15 cellular contexts compared by ENCODE assay signal in the genomic region with DNA sequence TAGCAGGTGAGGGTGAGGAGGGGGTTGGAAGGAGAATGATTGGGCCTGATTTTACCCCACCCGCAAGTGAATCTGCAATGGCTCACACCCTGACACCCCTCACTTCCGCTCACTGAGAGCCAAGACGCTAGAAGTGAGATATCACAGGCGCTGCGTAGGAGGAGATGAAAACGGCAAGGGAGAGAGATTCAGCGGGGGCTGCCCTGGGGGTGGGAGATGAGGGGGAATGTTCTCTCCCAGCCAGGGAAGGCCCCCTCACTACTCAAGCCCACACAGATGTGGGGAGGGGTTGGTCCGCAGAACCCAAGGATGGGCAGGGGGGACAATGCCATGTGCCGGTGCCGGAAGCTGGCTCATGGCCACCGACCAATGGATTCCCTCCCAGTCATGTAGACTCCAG. TPM values are rescaled to one million over a fixed set of nuclear protein-coding genes. Genes with fewer than 3 reads are reported as not detected.
DNase-seq lines count a peak whose midpoint lies in the region; ATAC-seq, FAIRE-seq and TF ChIP-seq lines count a peak whose summit lies in the region.
"Had no signal": no experiment of that assay in that cellular context is flagged by ENCODE, and none has a peak within 500 bp of the region (broad histone marks: within the 10 kb centered on the region; RNA-seq: fewer than 3 reads in every experiment).

No MANE protein-coding gene starts in this region.

- WGBS in GM23248 (ENCODE audit: low coverage in 1 of 2, low lambda C conversion rate in 2 of 2, missing lambda C conversion rate in 2 of 2), 2 experiments, result 47 to 49% methylated on average over 11 of the region's 11 CpGs
- 92% methylated on average over 11 of the region's 11 CpGs; no CpG with 5 or more reads in 1 of the 2 experiments for WGBS in H1 (ENCODE audit: extremely low coverage in 1 of 2, insufficient coverage in 1 of 2, insufficient read length in 1 of 2, insufficient replicate concordance in 2 of 2, low coverage in 1 of 2, low lambda C conversion rate in 2 of 2, missing lambda C conversion rate in 1 of 2), 2 experiments
- WGBS in sigmoid colon, 2 donors, result 79 to 91% methylated on average over 11 of the region's 11 CpGs
- WGBS in prostate gland, result 87% methylated on average over 11 of the region's 11 CpGs

- H3K27ac ChIP-seq in GM23248 (no peak overlapping the region), H1 (ENCODE audit: low read depth, low read length) (no peak overlapping the region), sigmoid colon (peak overlapping the region in 1 of 4 donors; percentile 33), prostate gland (no peak overlapping the region)
- H3K27ac ChIP-seq: cardiac muscle cell, foreskin keratinocyte, HL-60 had no signal

- H2BK5ac ChIP-seq in H1 (ENCODE audit: low read depth, low read length), result no peak overlapping the region

- TF ChIP-seq EP300 in H1 (IDR thresholded peaks at IDR 0.05; ENCODE audit: borderline replicate concordance in 1 of 2, low read depth in 2 of 2, low read length in 2 of 2), result no peak
- no peak for TF ChIP-seq EP300 in sigmoid colon (IDR thresholded peaks at IDR 0.05)

- no peak overlapping the region for H4K91ac ChIP-seq in H1 (replicated peaks; ENCODE audit: insufficient read length, low read length)

- H3K36me3 Mint-ChIP-seq in activated CD8-positive, alpha-beta T cell treated with anti-CD3 and anti-CD28 coated beads, Interleukin-2, amount 10 ng/mL, durations not matched to agents 7 days and 5 days (ENCODE audit: low read depth), result peaks cover 7% of the 10 kb centered on the region
- H3K36me3 Mint-ChIP-seq: CD14-positive monocyte had no signal

- H3K4ac ChIP-seq in H1 (replicated peaks; ENCODE audit: insufficient read length, low read depth, low read length), result no peak overlapping the region

- peak; percentile 37 for ATAC-seq in activated CD8-positive, alpha-beta T cell treated with anti-CD3 and anti-CD28 coated beads, Interleukin-2, amount 10 ng/mL, durations not matched to agents 7 days and 5 days
- ATAC-seq in HG03175 (IDR thresholded peaks at IDR 0.05; ENCODE audit: unreplicated experiment), result no peak

- H3K79me1 ChIP-seq in H1 (ENCODE audit: low read depth, low read length), result no peaks in the 10 kb centered on the region

- no peak overlapping the region for H2BK120ac ChIP-seq in H1 (replicated peaks; ENCODE audit: low read depth, low read length)

- CTCF ChIA-PET in activated CD8-positive, alpha-beta T cell treated with anti-CD3 and anti-CD28 coated beads, Interleukin-2, amount 10 ng/mL, durations not matched to agents 7 days and 5 days (lab: Charles Lee), result interaction anchor here (0.8 to 4.4 kb wide), 11 partner anchors 9 to 527 kb away, joined by 3 to 53 read pairs (median 4); a partner anchor contains a TSS
- CTCF ChIA-PET in H1 (lab: Charles Lee; ENCODE audit: partially characterized antibody), result interaction anchor here (0.8 to 5.6 kb wide), 8 partner anchors 15 to 343 kb away, joined by 3 to 64 read pairs (median 4); no protein-coding TSS in a partner anchor
- CTCF ChIA-PET in HEK293T (lab: Yijun Ruan, JAX), result interaction anchor here (0.6 to 1.6 kb wide), 3 partner anchors 34 to 347 kb away, joined by 3 to 7 read pairs (median 3); no protein-coding TSS in a partner anchor

- TF ChIP-seq CTCF in H1 (IDR thresholded peaks at IDR 0.05; ENCODE audit: control extremely low read depth in 1 of 3, insufficient read depth in 1 of 3, low read depth in 1 of 3, low read length in 3 of 3), result no peak
- TF ChIP-seq CTCF in sigmoid colon (IDR thresholded peaks at IDR 0.05), result no peak
- TF ChIP-seq CTCF in prostate gland (IDR thresholded peaks at IDR 0.05), result no peak

- H4K20me1 ChIP-seq in GM23248 (ENCODE audit: insufficient read depth), result no peaks in the 10 kb centered on the region
- H4K20me1 ChIP-seq in H1 (replicated peaks in 1 of 2; ENCODE audit: control insufficient read depth in 1 of 2, insufficient read depth in 2 of 2, low read length in 2 of 2), result no peaks in the 10 kb centered on the region

- peak overlapping the region; percentile 77 for H2AFZ ChIP-seq in GM23248
- 0 out of 2 replicates have a peak overlapping the region, but pooled peaks have one; percentile 63 for H2AFZ ChIP-seq in H1 (ENCODE audit: low read length)

- H3K14ac ChIP-seq in H1 (ENCODE audit: insufficient read length), result no peak overlapping the region

- H3K9me3 Mint-ChIP-seq in activated CD8-positive, alpha-beta T cell treated with anti-CD3 and anti-CD28 coated beads, Interleukin-2, amount 10 ng/mL, durations not matched to agents 7 days and 5 days (ENCODE audit: insufficient read depth), result no peaks in the 10 kb centered on the region
- H3K9me3 Mint-ChIP-seq: HFFc6, neural crest cell had no signal

- H3K27me3 ChIP-seq in GM23248 (replicated peaks; ENCODE audit: insufficient read depth) (0 out of 2 replicates have a peak, but pooled peaks cover 4% of the 10 kb centered on the region), H1 (replicated peaks in 1 of 4; ENCODE audit: control insufficient read depth in 3 of 4, extremely low read depth in 1 of 4, insufficient read depth in 3 of 4, low read length in 3 of 4) (no peaks in the 10 kb centered on the region), sigmoid colon (no peaks in the 10 kb centered on the region), prostate gland (replicated peaks; ENCODE audit: insufficient read depth) (no peaks in the 10 kb centered on the region)

- intact Hi-C loops in sigmoid colon (cut with DNase I), result no loop called here
- intact Hi-C loops in prostate gland (cut with DNase I), result no loop called here

- no peak overlapping the region for H3K18ac ChIP-seq in H1 (ENCODE audit: extremely low read depth, low read length)

- H2BK12ac ChIP-seq in H1 (ENCODE audit: low read depth, low read length), result no peak overlapping the region

- peaks cover 2% of the 10 kb centered on the region for H3K27me3 Mint-ChIP-seq in activated CD8-positive, alpha-beta T cell treated with anti-CD3 and anti-CD28 coated beads, Interleukin-2, amount 10 ng/mL, durations not matched to agents 7 days and 5 days (ENCODE audit: low read depth)

- H3K79me2 ChIP-seq in GM23248 (ENCODE audit: insufficient read depth) (no peaks in the 10 kb centered on the region), H1 (ENCODE audit: control insufficient read depth in 1 of 2, insufficient read depth in 2 of 2, low read length in 2 of 2) (no peaks in the 10 kb centered on the region)

- H3K9me3 ChIP-seq in GM23248 (ENCODE audit: low read depth) (no peaks in the 10 kb centered on the region), H1 (ENCODE audit: insufficient read depth in 2 of 2, low read depth in 1 of 2, low read length in 1 of 2) (no peaks in the 10 kb centered on the region), sigmoid colon (no peaks in the 10 kb centered on the region), prostate gland (no peaks in the 10 kb centered on the region)

- no peaks in the 10 kb centered on the region for H3F3A ChIP-seq in GM23248 (ENCODE audit: insufficient read depth)

- peak; percentile 4 for DNase-seq in GM23248
- DNase-seq in activated CD8-positive, alpha-beta T cell treated with anti-CD3 and anti-CD28 coated beads, Interleukin-2, amount 10 ng/mL, durations not matched to agents 7 days and 5 days, result no peak
- DNase-seq in H1 (ENCODE audit: low read depth in 1 of 2, low spot score in 2 of 2), result peak in 1 of 2 experiments; percentile 33
- DNase-seq in sigmoid colon, result no peak
- no peak for DNase-seq in prostate gland (ENCODE audit: low spot score)
- no peak for DNase-seq in HEK293T (ENCODE audit: extremely low spot score)
- DNase-seq: HFFc6, NCI-H1436 had no signal

- H3K9ac ChIP-seq in GM23248 (no peak overlapping the region), H1 (replicated peaks in 1 of 4; ENCODE audit: extremely low read depth in 1 of 4, low read depth in 3 of 4, low read length in 3 of 4) (no peak overlapping the region)

- H4K8ac ChIP-seq in H1 (ENCODE audit: extremely low read depth, insufficient read depth, low read length), result no peak overlapping the region; the same call in 1 of the 2 replicates

- H2BK20ac ChIP-seq in H1 (ENCODE audit: low read length), result no peak overlapping the region

- TF ChIP-seq POLR2A in H1 (IDR thresholded peaks at IDR 0.05; ENCODE audit: control extremely low read depth in 1 of 2, low read depth in 2 of 2, low read length in 2 of 2) (no peak), sigmoid colon (IDR thresholded peaks at IDR 0.05) (no peak), prostate gland (IDR thresholded peaks at IDR 0.05) (no peak)

- no peak overlapping the region for H4K5ac ChIP-seq in H1 (ENCODE audit: insufficient read length, low read depth, low read length)

- H3K23me2 ChIP-seq in H1 (ENCODE audit: low read depth, low read length), result no peaks in the 10 kb centered on the region

- TF ChIP-seq RAD21 in H1 (IDR thresholded peaks at IDR 0.05 in 1 of 2, conservative IDR thresholded peaks at IDR 0.05 in 1 of 2; ENCODE audit: low read depth in 2 of 2, low read length in 2 of 2), result no peak

- FAIRE-seq in H1 (lab: Jason Lieb, UNC), result no peak

- H3K9me2 ChIP-seq in GM23248 (ENCODE audit: insufficient read depth), result no peaks in the 10 kb centered on the region

- H3K4me1 ChIP-seq in GM23248 (ENCODE audit: insufficient read depth) (0 out of 2 replicates have a peak, but pooled peaks cover 4% of the 10 kb centered on the region), H1 (replicated peaks in 1 of 4; ENCODE audit: control insufficient read depth in 3 of 4, insufficient read depth in 4 of 4, low read length in 3 of 4) (peaks cover 0 to 3% (median 0%) of the 10 kb centered on the region in 4 experiments; a peak in 1 of 7 replicates), sigmoid colon (peaks cover 0 to 17% (median 13%) of the 10 kb centered on the region in 4 donors), prostate gland (replicated peaks) (no peaks in the 10 kb centered on the region)
- H3K4me1 ChIP-seq: foreskin keratinocyte had no signal

- peaks cover 52% of the 10 kb centered on the region for H3K4me1 Mint-ChIP-seq in activated CD8-positive, alpha-beta T cell treated with anti-CD3 and anti-CD28 coated beads, Interleukin-2, amount 10 ng/mL, durations not matched to agents 7 days and 5 days (ENCODE audit: low read depth)

- H3K4me3 Mint-ChIP-seq in activated CD8-positive, alpha-beta T cell treated with anti-CD3 and anti-CD28 coated beads, Interleukin-2, amount 10 ng/mL, durations not matched to agents 7 days and 5 days, result no peak overlapping the region
- H3K4me3 Mint-ChIP-seq: HFFc6, neural crest cell had no signal

- H3K36me3 ChIP-seq in GM23248 (ENCODE audit: low read depth), result no peaks in the 10 kb centered on the region
- no peaks in the 10 kb centered on the region for H3K36me3 ChIP-seq in H1 (ENCODE audit: control insufficient read depth in 2 of 4, insufficient read depth in 4 of 4, low read length in 3 of 4)
- H3K36me3 ChIP-seq in sigmoid colon, result no peaks in the 10 kb centered on the region
- H3K36me3 ChIP-seq in prostate gland, result no peaks in the 10 kb centered on the region
- H3K36me3 ChIP-seq: cardiac muscle cell had no signal

- in situ Hi-C loops in GM23248 (cut with MboI), result no loop called here

- POLR2A ChIA-PET in activated CD8-positive, alpha-beta T cell treated with anti-CD3 and anti-CD28 coated beads, Interleukin-2, amount 10 ng/mL, durations not matched to agents 7 days and 5 days (lab: Charles Lee), result interaction anchor here (0.8 kb wide), 1 partner anchor 24 kb away, joined by 3 read pairs; no protein-coding TSS in a partner anchor
- POLR2A ChIA-PET in H1 (lab: Charles Lee; ENCODE audit: partially characterized antibody) (no interaction called here), HEK293T (lab: Yijun Ruan, JAX) (no interaction called here)

- no peak overlapping the region for H2BK15ac ChIP-seq in H1 (ENCODE audit: low read length)

- H2AK5ac ChIP-seq in H1 (ENCODE audit: low read depth, low read length), result no peak overlapping the region

- H3K23ac ChIP-seq in H1 (ENCODE audit: insufficient read length), result no peak overlapping the region

- H3K56ac ChIP-seq in H1 (replicated peaks; ENCODE audit: insufficient read length, low read depth, low read length), result no peak overlapping the region

- H3K4me3 ChIP-seq in GM23248 (no peak overlapping the region), H1 (ENCODE audit: extremely low read depth in 1 of 4, insufficient read depth in 2 of 4, low read depth in 3 of 4, low read length in 4 of 4) (no peak overlapping the region), sigmoid colon (peak overlapping the region in 3 of 4 donors; percentile 14 to 27 (median 23)), prostate gland (no peak overlapping the region)
- H3K4me3 ChIP-seq: cardiac muscle cell had no signal

- H3K27ac Mint-ChIP-seq in activated CD8-positive, alpha-beta T cell treated with anti-CD3 and anti-CD28 coated beads, Interleukin-2, amount 10 ng/mL, durations not matched to agents 7 days and 5 days, result peak overlapping the region; percentile 88
- H3K27ac Mint-ChIP-seq: CD14-positive monocyte, HFFc6 had no signal

- peak overlapping the region; percentile 7 for H3K4me2 ChIP-seq in GM23248 (ENCODE audit: unreplicated experiment)
- no peak overlapping the region for H3K4me2 ChIP-seq in H1 (ENCODE audit: insufficient read depth in 1 of 2, low read depth in 2 of 2, low read length in 2 of 2)

RNA-seq across cellular contexts. Expression of a gene that starts 32.9 kb away (rescaled TPM):
- not detected in 2 replicates for total RNA-seq in GM23248 (2014; rRNA removed; shearing (Covaris generic))
- polyA plus RNA-seq in GM23248 (2016; fragmentation: Nextera tagmentation; extraction: Ambion mirVana) (not detected in 2 replicates), H1 (2011; rRNA removed) (0.02 and 0.03 TPM in 2 replicates), sigmoid colon (under 1 TPM in 1 of 3 donors, not detected in 2; 0.06 TPM)
- under 1 TPM; 0.47 to 0.63 TPM for total RNA-seq in activated CD8-positive, alpha-beta T cell treated with anti-CD3 and anti-CD28 coated beads, Interleukin-2, amount 10 ng/mL, durations not matched to agents 7 days and 5 days
- not detected in 2 replicates for total RNA-seq in H1 (2021; fragmentation: NEBNext Ultra II Directional; extraction: Animal tissue kit (Norgen Biotek cat#: 25700))
- polyA plus RNA-seq in H1 (2011; cell fraction: cytosol; rRNA removed), result 0.14 TPM
- polyA plus RNA-seq in H1 (2011; cell fraction: nucleus; rRNA removed), result 0.14 TPM
- 0.08 to 0.09 TPM in 2 of 4 replicates, not detected in the others for polyA plus RNA-seq in H1 (2012, experiment 1 of 2)
- not detected for polyA plus RNA-seq in H1 (2012, experiment 2 of 2)
- polyA plus RNA-seq in H1 (2013, experiment 1 of 2), result 0.04 TPM
- 0.06 TPM for polyA plus RNA-seq in H1 (2013, experiment 2 of 2)
- 0.06 and 0.15 TPM in 2 replicates for polyA minus RNA-seq in H1 (2011; rRNA and poly(A)+ RNA removed)
- polyA minus RNA-seq in H1 (2011; cell fraction: cytosol; rRNA and poly(A)+ RNA removed), result 0.15 TPM
- polyA minus RNA-seq in H1 (2011; cell fraction: nucleus; rRNA and poly(A)+ RNA removed), result 0.20 TPM
- total RNA-seq in sigmoid colon (under 1 TPM in 2 of 4 donors, not detected in 2; 0.27 to 0.28 TPM), prostate gland (1 to 10 TPM in 1 of 2 donors, not detected in 1; 1.4 TPM)
- total RNA-seq: Daoy, foreskin keratinocyte, HFFc6, neural crest cell had no signal
- polyA plus RNA-seq: cardiac muscle cell, foreskin keratinocyte had no signal

Comparison
In these comparisons a context has a peak if more than half of its experiments do, and no peak if none do; other contexts are left out.
1. H3K4me3 ChIP-seq: peak in sigmoid colon (3 of 4); none in GM23248 (single experiment), H1 (0 of 4) and prostate gland (0 of 2).